ENCODE assay signal across 1 cellular context in genomic region chr11:44957051-44957515, GRCh38.
TF ChIP-seq lines count a peak whose summit lies in the region.

No MANE protein-coding gene starts in this region.

TF ChIP-seq in HepG2, 621 proteins besides CTCF, POLR2A, EP300 and RAD21:
- no peak for TF ChIP-seq NR3C1 (CRISPR knock-in tag; IDR thresholded peaks at IDR 0.05)
- TF ChIP-seq, protein P1, sequence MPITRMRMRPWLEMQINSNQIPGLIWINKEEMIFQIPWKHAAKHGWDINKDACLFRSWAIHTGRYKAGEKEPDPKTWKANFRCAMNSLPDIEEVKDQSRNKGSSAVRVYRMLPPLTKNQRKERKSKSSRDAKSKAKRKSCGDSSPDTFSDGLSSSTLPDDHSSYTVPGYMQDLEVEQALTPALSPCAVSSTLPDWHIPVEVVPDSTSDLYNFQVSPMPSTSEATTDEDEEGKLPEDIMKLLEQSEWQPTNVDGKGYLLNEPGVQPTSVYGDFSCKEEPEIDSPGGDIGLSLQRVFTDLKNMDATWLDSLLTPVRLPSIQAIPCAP (CRISPR knock-in tag; IDR thresholded peaks at IDR 0.05; ENCODE audit: low read depth): no peak
- no peak for TF ChIP-seq CENPX (CRISPR knock-in tag; IDR thresholded peaks at IDR 0.05)
- TF ChIP-seq HMG20A (CRISPR knock-in tag; IDR thresholded peaks at IDR 0.05; ENCODE audit: borderline replicate concordance): no peak
- TF ChIP-seq U2AF2 (IDR thresholded peaks at IDR 0.05; ENCODE audit: low read depth, low read length): no peak
- TF ChIP-seq MATR3 (CRISPR knock-in tag; IDR thresholded peaks at IDR 0.05): no peak
- TF ChIP-seq MTA1 (CRISPR knock-in tag; IDR thresholded peaks at IDR 0.05; ENCODE audit: borderline replicate concordance): no peak
- no peak for TF ChIP-seq ZNF841 (CRISPR knock-in tag; IDR thresholded peaks at IDR 0.05; ENCODE audit: borderline replicate concordance)
- no peak for TF ChIP-seq ZNF766 (CRISPR knock-in tag; IDR thresholded peaks at IDR 0.05; ENCODE audit: borderline replicate concordance)
- no peak for TF ChIP-seq EHMT2 (IDR thresholded peaks at IDR 0.05; ENCODE audit: borderline replicate concordance, low read depth, low read length)
- no peak for TF ChIP-seq ZNF562 (CRISPR knock-in tag; IDR thresholded peaks at IDR 0.05; ENCODE audit: borderline replicate concordance)
- TF ChIP-seq KDM3A (CRISPR knock-in tag; IDR thresholded peaks at IDR 0.05; ENCODE audit: low read depth): no peak
- TF ChIP-seq, protein P2, sequence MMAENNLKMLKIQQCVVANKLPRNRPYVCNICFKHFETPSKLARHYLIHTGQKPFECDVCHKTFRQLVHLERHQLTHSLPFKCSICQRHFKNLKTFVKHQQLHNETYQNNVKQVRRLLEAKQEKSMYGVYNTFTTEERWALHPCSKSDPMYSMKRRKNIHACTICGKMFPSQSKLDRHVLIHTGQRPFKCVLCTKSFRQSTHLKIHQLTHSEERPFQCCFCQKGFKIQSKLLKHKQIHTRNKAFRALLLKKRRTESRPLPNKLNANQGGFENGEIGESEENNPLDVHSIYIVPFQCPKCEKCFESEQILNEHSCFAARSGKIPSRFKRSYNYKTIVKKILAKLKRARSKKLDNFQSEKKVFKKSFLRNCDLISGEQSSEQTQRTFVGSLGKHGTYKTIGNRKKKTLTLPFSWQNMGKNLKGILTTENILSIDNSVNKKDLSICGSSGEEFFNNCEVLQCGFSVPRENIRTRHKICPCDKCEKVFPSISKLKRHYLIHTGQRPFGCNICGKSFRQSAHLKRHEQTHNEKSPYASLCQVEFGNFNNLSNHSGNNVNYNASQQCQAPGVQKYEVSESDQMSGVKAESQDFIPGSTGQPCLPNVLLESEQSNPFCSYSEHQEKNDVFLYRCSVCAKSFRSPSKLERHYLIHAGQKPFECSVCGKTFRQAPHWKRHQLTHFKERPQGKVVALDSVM (CRISPR knock-in tag; IDR thresholded peaks at IDR 0.05): no peak
- no peak for TF ChIP-seq ZNF251 (CRISPR knock-in tag; IDR thresholded peaks at IDR 0.05)
- no peak for TF ChIP-seq NCOA1 (CRISPR knock-in tag; IDR thresholded peaks at IDR 0.05)
- TF ChIP-seq FOXO4 (CRISPR knock-in tag; conservative IDR thresholded peaks at IDR 0.05): no peak
- no peak for TF ChIP-seq PHF20 (CRISPR knock-in tag; IDR thresholded peaks at IDR 0.05)
- TF ChIP-seq ZNF513 (CRISPR knock-in tag; conservative IDR thresholded peaks at IDR 0.05): no peak
- no peak for TF ChIP-seq ZNF547 (CRISPR knock-in tag; IDR thresholded peaks at IDR 0.05)
